ENCODE assay signal across 20 cellular contexts in the genomic region with DNA sequence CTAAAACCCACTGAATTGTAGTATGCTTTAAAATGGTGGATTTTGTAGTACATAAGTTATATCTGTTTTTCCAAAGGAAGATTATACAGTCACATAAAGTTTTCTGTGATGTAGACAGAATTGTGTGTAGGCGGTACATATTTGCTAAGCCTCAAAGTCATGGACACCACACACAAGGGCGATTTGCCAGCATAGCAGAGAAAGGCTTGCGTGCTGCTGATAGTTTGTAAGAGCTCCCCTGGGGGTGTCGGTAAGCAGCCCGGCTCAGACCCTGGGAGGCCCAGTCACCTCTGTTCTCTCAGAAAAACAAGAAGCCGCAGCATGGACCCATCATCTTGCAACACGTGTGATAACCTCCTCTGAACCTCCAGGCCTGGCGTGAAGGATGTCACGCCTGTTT.
"Had no signal": no experiment of that assay in that cellular context is flagged by ENCODE, and none has a peak within 500 bp of the region (broad histone marks: within the 10 kb centered on the region; RNA-seq: fewer than 3 reads in every experiment).

No MANE protein-coding gene starts in this region.

- DNase-seq: activated CD4-positive, alpha-beta memory T cell treated with anti-CD3 and anti-CD28 coated beads, Interleukin-2, amount 10 ng/mL, durations not matched to agents 7 days and 5 days; activated CD4-positive, alpha-beta T cell treated with anti-CD3 and anti-CD28 coated beads for 4 hours; activated effector memory CD4-positive, alpha-beta T cell treated with anti-CD3 and anti-CD28 coated beads, Interleukin-2, amount 50 U/mL, for 16 hours; activated T-cell treated with anti-CD3 and anti-CD28 coated beads, Interleukin-2, amount 50 U/mL, for 4 hours; amygdala; cerebellar nuclear complex; dermis blood vessel endothelial cell; effector memory CD8-positive, alpha-beta T cell; hypothalamus; left ventricle myocardium inferior; naive B cell; pancreas; stimulated activated CD4-positive, alpha-beta T cell treated with anti-CD3 and anti-CD28 coated beads, Interleukin-15, amount 100 ng/mL, for 24 hours; stimulated activated CD4-positive, alpha-beta T cell treated with anti-CD3 and anti-CD28 coated beads, Interleukin-4, amount 100 ng/mL, for 1 hour; stimulated activated naive B cell treated with anti-CD40 and anti-IgM and Interleukin-4, amounts not matched to agents 10 μg/mL and 1 μg/mL and 100 μg/mL, for 72 hours; T-helper 2 cell had no signal

- H3K27me3 ChIP-seq: neural progenitor cell, pancreas had no signal

- H3K4me3 Mint-ChIP-seq: activated CD4-positive, alpha-beta memory T cell treated with anti-CD3 and anti-CD28 coated beads, Interleukin-2, amount 10 ng/mL, durations not matched to agents 7 days and 5 days; activated naive CD4-positive, alpha-beta T cell treated with anti-CD3 and anti-CD28 coated beads, Interleukin-2, amount 50 U/mL, for 24 hours; activated T-cell treated with anti-CD3 and anti-CD28 coated beads, Interleukin-2, amount 50 U/mL, for 4 hours; effector memory CD8-positive, alpha-beta T cell; naive B cell; neural progenitor cell; stimulated activated naive B cell treated with anti-CD40 and anti-IgM and Interleukin-4, amounts not matched to agents 10 μg/mL and 1 μg/mL and 100 μg/mL, for 72 hours; WTC11 had no signal

- H3K9me3 ChIP-seq: left ventricle myocardium inferior, pancreas, tibial nerve had no signal

- H3K27ac Mint-ChIP-seq: activated CD4-positive, alpha-beta memory T cell treated with anti-CD3 and anti-CD28 coated beads, Interleukin-2, amount 10 ng/mL, durations not matched to agents 7 days and 5 days; activated naive CD4-positive, alpha-beta T cell treated with anti-CD3 and anti-CD28 coated beads, Interleukin-2, amount 50 U/mL, for 24 hours; effector memory CD8-positive, alpha-beta T cell; neural progenitor cell; stimulated activated naive B cell treated with anti-CD40 and anti-IgM and Interleukin-4, amounts not matched to agents 10 μg/mL and 1 μg/mL and 100 μg/mL, for 72 hours; WTC11 had no signal

- H3K27me3 Mint-ChIP-seq: effector memory CD8-positive, alpha-beta T cell had no signal

- H3K9ac ChIP-seq: neural progenitor cell had no signal

- H3K4me3 ChIP-seq: left ventricle myocardium inferior, neural progenitor cell, pancreas, tibial nerve had no signal

- H3K9me3 Mint-ChIP-seq: activated CD4-positive, alpha-beta memory T cell treated with anti-CD3 and anti-CD28 coated beads, Interleukin-2, amount 10 ng/mL, durations not matched to agents 7 days and 5 days; activated naive CD4-positive, alpha-beta T cell treated with anti-CD3 and anti-CD28 coated beads, Interleukin-2, amount 50 U/mL, for 24 hours; activated T-cell treated with anti-CD3 and anti-CD28 coated beads, Interleukin-2, amount 50 U/mL, for 4 hours; effector memory CD8-positive, alpha-beta T cell; naive B cell; stimulated activated naive B cell treated with anti-CD40 and anti-IgM and Interleukin-4, amounts not matched to agents 10 μg/mL and 1 μg/mL and 100 μg/mL, for 72 hours had no signal

- H3K36me3 Mint-ChIP-seq: activated naive CD4-positive, alpha-beta T cell treated with anti-CD3 and anti-CD28 coated beads, Interleukin-2, amount 50 U/mL, for 24 hours; naive B cell had no signal

- ATAC-seq: activated T-cell treated with anti-CD3 and anti-CD28 coated beads, Interleukin-2, amount 50 U/mL, for 4 hours; effector memory CD8-positive, alpha-beta T cell; pancreas; stimulated activated naive B cell treated with anti-CD40 and anti-IgM and Interleukin-4, amounts not matched to agents 10 μg/mL and 1 μg/mL and 100 μg/mL, for 72 hours had no signal

- H3K4me1 ChIP-seq: left ventricle myocardium inferior, pancreas, tibial nerve had no signal

- H3K36me3 ChIP-seq: left ventricle myocardium inferior, neural progenitor cell, pancreas, tibial nerve had no signal
